1 cellular context compared by ENCODE assay signal in genomic region chr5:6765612-6766525, GRCh38.
A peak's percentile ranks its signal among the peaks of the same experiment; 100 is the strongest.
TF ChIP-seq lines count a peak whose summit lies in the region.

No MANE protein-coding gene starts in this region.

TF ChIP-seq in H1, 55 proteins besides CTCF, POLR2A, EP300 and RAD21 (continued from another document):
- TF ChIP-seq E2F6 (IDR thresholded peaks at IDR 0.05): peak; percentile 82
